1 cellular context compared by ENCODE assay signal in genomic region chr6:110958332-110959192, GRCh38.
TF ChIP-seq lines count a peak whose summit lies in the region.

Gene GTF3C6, plus strand, starts transcription at chr6:110958706. Its CDS starts 64 bp downstream, at chr6:110958770.

TF ChIP-seq in K562, 482 proteins besides CTCF, POLR2A, EP300 and RAD21 (continued from another document and continues in another):
- TF ChIP-seq ZNF655 (CRISPR knock-in tag; IDR thresholded peaks at IDR 0.05) (no peak), CREB3 (tag; conservative IDR thresholded peaks at IDR 0.05; ENCODE audit: low read depth) (peak; percentile 65; the same call in 1 of the 2 replicates), JUND (IDR thresholded peaks at IDR 0.05; ENCODE audit: borderline replicate concordance, low read depth, low read length) (peak; percentile 31; the same call in 1 of the 2 replicates), JUND (tag; IDR thresholded peaks at IDR 0.05; ENCODE audit: borderline replicate concordance, low read depth, low read length) (no peak), MBD2 (IDR thresholded peaks at IDR 0.05; ENCODE audit: borderline replicate concordance, low read depth) (peak; percentile 64), ETS1 (conservative IDR thresholded peaks at IDR 0.05; ENCODE audit: control insufficient read depth, low read depth, low read length) (peak; percentile 88), ZNF584 (CRISPR knock-in tag; IDR thresholded peaks at IDR 0.05; ENCODE audit: low read depth) (peak; percentile 88), ASH1L (IDR thresholded peaks at IDR 0.05; ENCODE audit: borderline replicate concordance, low read depth, partially characterized antibody) (no peak), HMGXB4 (CRISPR knock-in tag; IDR thresholded peaks at IDR 0.05) (no peak), ZNF239 (CRISPR knock-in tag; IDR thresholded peaks at IDR 0.05) (0 out of 2 replicates have a peak, but pooled peaks have one; percentile 27), HMBOX1 (IDR thresholded peaks at IDR 0.05) (no peak), ETS2 (tag; IDR thresholded peaks at IDR 0.05; ENCODE audit: borderline replicate concordance, poor library complexity, severe bottlenecking) (peak; percentile 23), ZFP30 (CRISPR knock-in tag; IDR thresholded peaks at IDR 0.05; ENCODE audit: borderline replicate concordance) (no peak), CEBPB (tag; IDR thresholded peaks at IDR 0.05) (no peak), POLR2AphosphoS5 (IDR thresholded peaks at IDR 0.05; ENCODE audit: control insufficient read depth, insufficient read depth, low read depth, low read length) (peak; percentile 93), BCOR (IDR thresholded peaks at IDR 0.05) (peak; percentile 66; the same call in 1 of the 2 replicates), ZHX1 (conservative IDR thresholded peaks at IDR 0.05; ENCODE audit: low read length) (peak; percentile 81; the same call in 1 of the 2 replicates), TAF9B (IDR thresholded peaks at IDR 0.05; ENCODE audit: partially characterized antibody) (peak; percentile 98), TBP (optimal IDR thresholded peaks at IDR 0.05; ENCODE audit: low read depth, low read length) (peak; percentile 90), UBTF (IDR thresholded peaks at IDR 0.05; ENCODE audit: borderline replicate concordance in 1 of 2, low read depth in 2 of 2, low read length in 2 of 2) (peak in 1 of 2 experiments; percentile 90; a peak in 2 of 4 replicates), E2F1 (CRISPR knock-in tag; IDR thresholded peaks at IDR 0.05) (0 out of 2 replicates have a peak, but pooled peaks have one; percentile 47), BRD4 (IDR thresholded peaks at IDR 0.05) (peak; percentile 98), MXD1 (CRISPR knock-in tag; IDR thresholded peaks at IDR 0.05; ENCODE audit: borderline replicate concordance, poor library complexity, severe bottlenecking) (peak; percentile 58), CBX8 (IDR thresholded peaks at IDR 0.05; ENCODE audit: borderline replicate concordance, extremely low read depth, low read depth, low read length, poor library complexity, severe bottlenecking) (no peak), ZNF280A (IDR thresholded peaks at IDR 0.05; ENCODE audit: low read depth, partially characterized antibody) (no peak), ZNF175 (CRISPR knock-in tag; IDR thresholded peaks at IDR 0.05; ENCODE audit: low read depth) (peak; percentile 53), ZNF449 (CRISPR knock-in tag; IDR thresholded peaks at IDR 0.05) (0 out of 2 replicates have a peak, but pooled peaks have one; percentile 16), KLF13 (tag; IDR thresholded peaks at IDR 0.05; ENCODE audit: borderline replicate concordance, low read depth) (no peak), TCF15 (CRISPR knock-in tag; IDR thresholded peaks at IDR 0.05) (no peak)
